ENCODE assay signal across 1 cellular context in the genomic region with DNA sequence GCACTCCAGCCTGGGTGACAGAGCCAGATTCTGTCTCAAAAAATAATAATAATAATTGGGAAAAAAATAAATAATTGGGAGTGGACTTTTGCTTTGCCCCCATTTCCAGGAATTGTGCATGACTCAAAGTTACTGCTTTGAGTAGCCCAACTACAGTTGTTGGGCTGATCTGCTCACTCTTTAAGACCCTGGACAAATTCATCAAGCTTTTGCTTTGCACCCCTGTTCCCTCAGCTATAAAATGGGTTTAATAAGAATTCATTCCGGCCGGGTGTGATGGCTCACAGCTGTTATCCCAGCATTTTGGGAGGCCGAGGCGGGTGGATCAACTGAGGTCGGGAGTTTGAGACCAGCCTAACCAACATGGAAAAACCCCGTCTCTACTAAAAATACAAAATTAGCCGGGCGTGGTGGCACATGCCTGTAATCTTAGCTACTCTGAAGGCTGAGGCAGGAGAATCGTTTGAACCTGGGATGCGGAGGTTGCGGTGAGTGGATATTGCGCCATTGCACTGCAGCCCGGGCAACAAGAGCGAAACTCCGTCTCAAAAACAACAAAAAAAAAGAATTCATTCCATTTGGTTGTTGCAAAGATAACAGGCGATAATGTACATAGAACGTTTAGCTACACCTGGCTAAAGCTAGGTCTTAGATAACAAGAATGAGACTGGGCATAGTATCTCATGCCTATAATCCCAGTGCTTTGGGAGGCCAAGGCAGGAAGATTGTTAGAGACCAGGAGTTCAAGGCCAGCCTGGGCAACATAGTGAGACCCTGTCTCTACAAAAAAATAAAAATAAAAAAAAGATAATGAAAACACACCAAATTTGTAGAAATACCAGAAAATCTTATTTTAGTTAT.
TF ChIP-seq lines count a peak whose summit lies in the region.

No MANE protein-coding gene starts in this region.

TF ChIP-seq in HepG2, 621 proteins besides CTCF, POLR2A, EP300 and RAD21 (continues in another document):
- no peak for TF ChIP-seq NCOR1 (IDR thresholded peaks at IDR 0.05; ENCODE audit: borderline replicate concordance, low read length)
- TF ChIP-seq, protein P1, sequence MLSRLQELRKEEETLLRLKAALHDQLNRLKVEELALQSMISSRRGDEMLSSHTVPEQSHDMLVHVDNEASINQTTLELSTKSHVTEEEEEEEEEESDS (CRISPR knock-in tag; IDR thresholded peaks at IDR 0.05; ENCODE audit: borderline replicate concordance): no peak
- TF ChIP-seq, protein P2, sequence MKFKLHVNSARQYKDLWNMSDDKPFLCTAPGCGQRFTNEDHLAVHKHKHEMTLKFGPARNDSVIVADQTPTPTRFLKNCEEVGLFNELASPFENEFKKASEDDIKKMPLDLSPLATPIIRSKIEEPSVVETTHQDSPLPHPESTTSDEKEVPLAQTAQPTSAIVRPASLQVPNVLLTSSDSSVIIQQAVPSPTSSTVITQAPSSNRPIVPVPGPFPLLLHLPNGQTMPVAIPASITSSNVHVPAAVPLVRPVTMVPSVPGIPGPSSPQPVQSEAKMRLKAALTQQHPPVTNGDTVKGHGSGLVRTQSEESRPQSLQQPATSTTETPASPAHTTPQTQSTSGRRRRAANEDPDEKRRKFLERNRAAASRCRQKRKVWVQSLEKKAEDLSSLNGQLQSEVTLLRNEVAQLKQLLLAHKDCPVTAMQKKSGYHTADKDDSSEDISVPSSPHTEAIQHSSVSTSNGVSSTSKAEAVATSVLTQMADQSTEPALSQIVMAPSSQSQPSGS (CRISPR knock-in tag; IDR thresholded peaks at IDR 0.05): no peak
- TF ChIP-seq EEA1 (CRISPR knock-in tag; IDR thresholded peaks at IDR 0.05; ENCODE audit: borderline replicate concordance): no peak
- TF ChIP-seq, protein P3, sequence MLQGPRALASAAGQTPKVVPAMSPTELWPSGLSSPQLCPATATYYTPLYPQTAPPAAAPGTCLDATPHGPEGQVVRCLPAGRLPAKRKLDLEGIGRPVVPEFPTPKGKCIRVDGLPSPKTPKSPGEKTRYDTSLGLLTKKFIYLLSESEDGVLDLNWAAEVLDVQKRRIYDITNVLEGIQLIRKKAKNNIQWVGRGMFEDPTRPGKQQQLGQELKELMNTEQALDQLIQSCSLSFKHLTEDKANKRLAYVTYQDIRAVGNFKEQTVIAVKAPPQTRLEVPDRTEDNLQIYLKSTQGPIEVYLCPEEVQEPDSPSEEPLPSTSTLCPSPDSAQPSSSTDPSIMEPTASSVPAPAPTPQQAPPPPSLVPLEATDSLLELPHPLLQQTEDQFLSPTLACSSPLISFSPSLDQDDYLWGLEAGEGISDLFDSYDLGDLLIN (CRISPR knock-in tag; IDR thresholded peaks at IDR 0.05; ENCODE audit: borderline replicate concordance): no peak
- TF ChIP-seq ZZZ3 (CRISPR knock-in tag; IDR thresholded peaks at IDR 0.05; ENCODE audit: borderline replicate concordance): no peak
- TF ChIP-seq ZNF780A (CRISPR knock-in tag; IDR thresholded peaks at IDR 0.05): no peak
- TF ChIP-seq AHR (CRISPR knock-in tag; IDR thresholded peaks at IDR 0.05): no peak
- no peak for TF ChIP-seq CENPT (CRISPR knock-in tag; IDR thresholded peaks at IDR 0.05; ENCODE audit: low read depth)
- TF ChIP-seq, protein P4, sequence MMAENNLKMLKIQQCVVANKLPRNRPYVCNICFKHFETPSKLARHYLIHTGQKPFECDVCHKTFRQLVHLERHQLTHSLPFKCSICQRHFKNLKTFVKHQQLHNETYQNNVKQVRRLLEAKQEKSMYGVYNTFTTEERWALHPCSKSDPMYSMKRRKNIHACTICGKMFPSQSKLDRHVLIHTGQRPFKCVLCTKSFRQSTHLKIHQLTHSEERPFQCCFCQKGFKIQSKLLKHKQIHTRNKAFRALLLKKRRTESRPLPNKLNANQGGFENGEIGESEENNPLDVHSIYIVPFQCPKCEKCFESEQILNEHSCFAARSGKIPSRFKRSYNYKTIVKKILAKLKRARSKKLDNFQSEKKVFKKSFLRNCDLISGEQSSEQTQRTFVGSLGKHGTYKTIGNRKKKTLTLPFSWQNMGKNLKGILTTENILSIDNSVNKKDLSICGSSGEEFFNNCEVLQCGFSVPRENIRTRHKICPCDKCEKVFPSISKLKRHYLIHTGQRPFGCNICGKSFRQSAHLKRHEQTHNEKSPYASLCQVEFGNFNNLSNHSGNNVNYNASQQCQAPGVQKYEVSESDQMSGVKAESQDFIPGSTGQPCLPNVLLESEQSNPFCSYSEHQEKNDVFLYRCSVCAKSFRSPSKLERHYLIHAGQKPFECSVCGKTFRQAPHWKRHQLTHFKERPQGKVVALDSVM (CRISPR knock-in tag; IDR thresholded peaks at IDR 0.05): 0 out of 2 replicates have a peak, but pooled peaks have one; percentile 6
- TF ChIP-seq FOXA3 (CRISPR knock-in tag; IDR thresholded peaks at IDR 0.05): 0 out of 2 replicates have a peak, but pooled peaks have one; percentile 5
- TF ChIP-seq TEAD3 (CRISPR knock-in tag; optimal IDR thresholded peaks at IDR 0.05; ENCODE audit: borderline replicate concordance): no peak
- no peak for TF ChIP-seq ZNF816 (CRISPR knock-in tag; IDR thresholded peaks at IDR 0.05; ENCODE audit: borderline replicate concordance)
- TF ChIP-seq BRCA1 (CRISPR knock-in tag; IDR thresholded peaks at IDR 0.05): no peak
- TF ChIP-seq, protein P5, sequence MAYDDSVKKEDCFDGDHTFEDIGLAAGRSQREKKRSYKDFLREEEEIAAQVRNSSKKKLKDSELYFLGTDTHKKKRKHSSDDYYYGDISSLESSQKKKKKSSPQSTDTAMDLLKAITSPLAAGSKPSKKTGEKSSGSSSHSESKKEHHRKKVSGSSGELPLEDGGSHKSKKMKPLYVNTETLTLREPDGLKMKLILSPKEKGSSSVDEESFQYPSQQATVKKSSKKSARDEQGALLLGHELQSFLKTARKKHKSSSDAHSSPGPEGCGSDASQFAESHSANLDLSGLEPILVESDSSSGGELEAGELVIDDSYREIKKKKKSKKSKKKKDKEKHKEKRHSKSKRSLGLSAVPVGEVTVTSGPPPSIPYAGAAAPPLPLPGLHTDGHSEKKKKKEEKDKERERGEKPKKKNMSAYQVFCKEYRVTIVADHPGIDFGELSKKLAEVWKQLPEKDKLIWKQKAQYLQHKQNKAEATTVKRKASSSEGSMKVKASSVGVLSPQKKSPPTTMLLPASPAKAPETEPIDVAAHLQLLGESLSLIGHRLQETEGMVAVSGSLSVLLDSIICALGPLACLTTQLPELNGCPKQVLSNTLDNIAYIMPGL (CRISPR knock-in tag; IDR thresholded peaks at IDR 0.05; ENCODE audit: borderline replicate concordance in 1 of 2, low read depth in 1 of 2): no peak
- TF ChIP-seq MEIS2 (CRISPR knock-in tag; IDR thresholded peaks at IDR 0.05): no peak
- no peak for TF ChIP-seq ZNF446 (CRISPR knock-in tag; IDR thresholded peaks at IDR 0.05)
- peak; percentile 91 for TF ChIP-seq ZNF121 (CRISPR knock-in tag; IDR thresholded peaks at IDR 0.05)
- TF ChIP-seq FOSL1 (CRISPR knock-in tag; IDR thresholded peaks at IDR 0.05; ENCODE audit: borderline replicate concordance): no peak
- no peak for TF ChIP-seq SP4 (CRISPR knock-in tag; IDR thresholded peaks at IDR 0.05)
- TF ChIP-seq GABPA (IDR thresholded peaks at IDR 0.05; ENCODE audit: low read depth, low read length): no peak
- TF ChIP-seq GABPA (CRISPR knock-in tag; IDR thresholded peaks at IDR 0.05; ENCODE audit: low read depth): no peak
- TF ChIP-seq SP5 (CRISPR knock-in tag; IDR thresholded peaks at IDR 0.05; ENCODE audit: borderline replicate concordance, low read depth): no peak
- TF ChIP-seq STAG1 (CRISPR knock-in tag; IDR thresholded peaks at IDR 0.05): no peak
- no peak for TF ChIP-seq MLLT10 (CRISPR knock-in tag; IDR thresholded peaks at IDR 0.05)
- no peak for TF ChIP-seq SRSF4 (IDR thresholded peaks at IDR 0.05; ENCODE audit: low read depth, low read length, poor library complexity, severe bottlenecking)
- no peak for TF ChIP-seq ZNF12 (CRISPR knock-in tag; IDR thresholded peaks at IDR 0.05)
- TF ChIP-seq ZNF709 (CRISPR knock-in tag; IDR thresholded peaks at IDR 0.05): no peak
- TF ChIP-seq CEBPG (CRISPR knock-in tag; IDR thresholded peaks at IDR 0.05): peak; percentile 34; the same call in 1 of the 2 replicates
- no peak for TF ChIP-seq FOSL2 (CRISPR knock-in tag; IDR thresholded peaks at IDR 0.05)
- no peak for TF ChIP-seq XBP1 (CRISPR knock-in tag; IDR thresholded peaks at IDR 0.05)
- 0 out of 2 replicates have a peak, but pooled peaks have one; percentile 55 for TF ChIP-seq ZNF230 (CRISPR knock-in tag; IDR thresholded peaks at IDR 0.05)
- no peak for TF ChIP-seq MATR3 (CRISPR knock-in tag; IDR thresholded peaks at IDR 0.05)
- TF ChIP-seq FOXA1 (IDR thresholded peaks at IDR 0.05): no peak
- 0 out of 2 replicates have a peak, but pooled peaks have one; percentile 8 for TF ChIP-seq FOXA1 (CRISPR knock-in tag; IDR thresholded peaks at IDR 0.05)
- TF ChIP-seq ZNF549 (CRISPR knock-in tag; IDR thresholded peaks at IDR 0.05): no peak
- TF ChIP-seq HNF4G (IDR thresholded peaks at IDR 0.05; ENCODE audit: borderline replicate concordance, low read depth, low read length): no peak
- TF ChIP-seq HNF4G (CRISPR knock-in tag; IDR thresholded peaks at IDR 0.05; ENCODE audit: borderline replicate concordance, low read depth): no peak
- TF ChIP-seq ZNF282 (IDR thresholded peaks at IDR 0.05; ENCODE audit: partially characterized antibody): no peak
- TF ChIP-seq GABPB1 (CRISPR knock-in tag; IDR thresholded peaks at IDR 0.05): no peak
- TF ChIP-seq, protein P6, sequence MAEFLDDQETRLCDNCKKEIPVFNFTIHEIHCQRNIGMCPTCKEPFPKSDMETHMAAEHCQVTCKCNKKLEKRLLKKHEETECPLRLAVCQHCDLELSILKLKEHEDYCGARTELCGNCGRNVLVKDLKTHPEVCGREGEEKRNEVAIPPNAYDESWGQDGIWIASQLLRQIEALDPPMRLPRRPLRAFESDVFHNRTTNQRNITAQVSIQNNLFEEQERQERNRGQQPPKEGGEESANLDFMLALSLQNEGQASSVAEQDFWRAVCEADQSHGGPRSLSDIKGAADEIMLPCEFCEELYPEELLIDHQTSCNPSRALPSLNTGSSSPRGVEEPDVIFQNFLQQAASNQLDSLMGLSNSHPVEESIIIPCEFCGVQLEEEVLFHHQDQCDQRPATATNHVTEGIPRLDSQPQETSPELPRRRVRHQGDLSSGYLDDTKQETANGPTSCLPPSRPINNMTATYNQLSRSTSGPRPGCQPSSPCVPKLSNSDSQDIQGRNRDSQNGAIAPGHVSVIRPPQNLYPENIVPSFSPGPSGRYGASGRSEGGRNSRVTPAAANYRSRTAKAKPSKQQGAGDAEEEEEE (CRISPR knock-in tag; IDR thresholded peaks at IDR 0.05; ENCODE audit: borderline replicate concordance): no peak
- TF ChIP-seq CEBPB (IDR thresholded peaks at IDR 0.05; ENCODE audit: borderline replicate concordance, low read depth, low read length): peak; percentile 52; the same call in 1 of the 2 replicates
- no peak for TF ChIP-seq ATF7 (IDR thresholded peaks at IDR 0.05)
- TF ChIP-seq ATF7 (CRISPR knock-in tag; IDR thresholded peaks at IDR 0.05): 0 out of 2 replicates have a peak, but pooled peaks have one; percentile 22
- TF ChIP-seq NR2F1 (CRISPR knock-in tag; IDR thresholded peaks at IDR 0.05): no peak
- TF ChIP-seq, protein P7, sequence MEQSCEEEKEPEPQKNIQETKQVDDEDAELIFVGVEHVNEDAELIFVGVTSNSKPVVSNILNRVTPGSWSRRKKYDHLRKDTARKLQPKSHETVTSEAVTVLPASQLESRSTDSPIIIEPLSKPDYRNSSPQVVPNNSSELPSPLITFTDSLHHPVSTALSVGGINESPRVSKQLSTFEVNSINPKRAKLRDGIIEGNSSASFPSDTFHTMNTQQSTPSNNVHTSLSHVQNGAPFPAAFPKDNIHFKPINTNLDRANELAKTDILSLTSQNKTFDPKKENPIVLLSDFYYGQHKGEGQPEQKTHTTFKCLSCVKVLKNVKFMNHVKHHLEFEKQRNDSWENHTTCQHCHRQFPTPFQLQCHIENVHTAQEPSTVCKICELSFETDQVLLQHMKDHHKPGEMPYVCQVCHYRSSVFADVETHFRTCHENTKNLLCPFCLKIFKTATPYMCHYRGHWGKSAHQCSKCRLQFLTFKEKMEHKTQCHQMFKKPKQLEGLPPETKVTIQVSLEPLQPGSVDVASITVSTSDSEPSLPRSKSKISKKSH (CRISPR knock-in tag; IDR thresholded peaks at IDR 0.05; ENCODE audit: borderline replicate concordance): 0 out of 2 replicates have a peak, but pooled peaks have one; percentile 24
- no peak for TF ChIP-seq ZNF567 (CRISPR knock-in tag; IDR thresholded peaks at IDR 0.05; ENCODE audit: borderline replicate concordance)
- TF ChIP-seq ZSCAN20 (CRISPR knock-in tag; IDR thresholded peaks at IDR 0.05; ENCODE audit: borderline replicate concordance): no peak
- TF ChIP-seq ZNF652 (CRISPR knock-in tag; IDR thresholded peaks at IDR 0.05; ENCODE audit: borderline replicate concordance, low read depth): no peak
- TF ChIP-seq, protein P8, sequence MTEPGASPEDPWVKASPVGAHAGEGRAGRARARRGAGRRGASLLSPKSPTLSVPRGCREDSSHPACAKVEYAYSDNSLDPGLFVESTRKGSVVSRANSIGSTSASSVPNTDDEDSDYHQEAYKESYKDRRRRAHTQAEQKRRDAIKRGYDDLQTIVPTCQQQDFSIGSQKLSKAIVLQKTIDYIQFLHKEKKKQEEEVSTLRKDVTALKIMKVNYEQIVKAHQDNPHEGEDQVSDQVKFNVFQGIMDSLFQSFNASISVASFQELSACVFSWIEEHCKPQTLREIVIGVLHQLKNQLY (CRISPR knock-in tag; IDR thresholded peaks at IDR 0.05): no peak
- TF ChIP-seq, protein P9, sequence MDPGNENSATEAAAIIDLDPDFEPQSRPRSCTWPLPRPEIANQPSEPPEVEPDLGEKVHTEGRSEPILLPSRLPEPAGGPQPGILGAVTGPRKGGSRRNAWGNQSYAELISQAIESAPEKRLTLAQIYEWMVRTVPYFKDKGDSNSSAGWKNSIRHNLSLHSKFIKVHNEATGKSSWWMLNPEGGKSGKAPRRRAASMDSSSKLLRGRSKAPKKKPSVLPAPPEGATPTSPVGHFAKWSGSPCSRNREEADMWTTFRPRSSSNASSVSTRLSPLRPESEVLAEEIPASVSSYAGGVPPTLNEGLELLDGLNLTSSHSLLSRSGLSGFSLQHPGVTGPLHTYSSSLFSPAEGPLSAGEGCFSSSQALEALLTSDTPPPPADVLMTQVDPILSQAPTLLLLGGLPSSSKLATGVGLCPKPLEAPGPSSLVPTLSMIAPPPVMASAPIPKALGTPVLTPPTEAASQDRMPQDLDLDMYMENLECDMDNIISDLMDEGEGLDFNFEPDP (CRISPR knock-in tag; conservative IDR thresholded peaks at IDR 0.05): 0 out of 2 replicates have a peak, but pooled peaks have one; percentile 25
- TF ChIP-seq CAMTA2 (CRISPR knock-in tag; IDR thresholded peaks at IDR 0.05; ENCODE audit: borderline replicate concordance): no peak
- peak; percentile 45; the same call in 1 of the 2 replicates for TF ChIP-seq HOXA3 (CRISPR knock-in tag; IDR thresholded peaks at IDR 0.05)
- peak; percentile 18; the same call in 1 of the 2 replicates for TF ChIP-seq SPEN (CRISPR knock-in tag; IDR thresholded peaks at IDR 0.05; ENCODE audit: low read depth)
